In genomic region chr9:120621941-120622340, GRCh38 we compare ENCODE assay signal across 29 cellular contexts.
"Had no signal": no experiment of that assay in that cellular context is flagged by ENCODE, and none has a peak within 500 bp of the region (broad histone marks: within the 10 kb centered on the region; RNA-seq: fewer than 3 reads in every experiment).

No MANE protein-coding gene starts in this region.

- H3K27ac ChIP-seq: brain microvascular endothelial cell, Peyer's patch had no signal

- H3K4me3 Mint-ChIP-seq: activated B cell treated with CpG ODN at 0.5 μM for 24 hours; activated CD4-positive, alpha-beta memory T cell treated with anti-CD3 and anti-CD28 coated beads for 36 hours; activated naive CD4-positive, alpha-beta T cell treated with anti-CD3 and anti-CD28 coated beads, Interleukin-2, amount 10 ng/mL, durations not matched to agents 7 days and 5 days; activated naive CD8-positive, alpha-beta T cell; activated naive CD8-positive, alpha-beta T cell treated with anti-CD3 and anti-CD28 coated beads, Interleukin-2, amount 50 U/mL, for 24 hours; T-cell; T-helper 17 cell had no signal

- H3K9me3 Mint-ChIP-seq: activated B cell treated with CpG ODN at 0.5 μM for 24 hours; activated CD4-positive, alpha-beta memory T cell treated with anti-CD3 and anti-CD28 coated beads for 36 hours; activated naive CD4-positive, alpha-beta T cell treated with anti-CD3 and anti-CD28 coated beads, Interleukin-2, amount 10 ng/mL, durations not matched to agents 7 days and 5 days; activated naive CD8-positive, alpha-beta T cell treated with anti-CD3 and anti-CD28 coated beads, Interleukin-2, amount 50 U/mL, for 24 hours; T-cell had no signal

- H3K36me3 ChIP-seq: brain microvascular endothelial cell, Peyer's patch had no signal

- H3K9me3 ChIP-seq: Peyer's patch had no signal

- H3K27ac Mint-ChIP-seq: activated B cell treated with CpG ODN at 0.5 μM for 24 hours; activated CD4-positive, alpha-beta memory T cell treated with anti-CD3 and anti-CD28 coated beads for 36 hours; activated naive CD4-positive, alpha-beta T cell treated with anti-CD3 and anti-CD28 coated beads, Interleukin-2, amount 10 ng/mL, durations not matched to agents 7 days and 5 days; activated naive CD8-positive, alpha-beta T cell; activated naive CD8-positive, alpha-beta T cell treated with anti-CD3 and anti-CD28 coated beads, Interleukin-2, amount 50 U/mL, for 24 hours; T-helper 17 cell had no signal

- DNase-seq: activated B cell treated with CpG ODN at 0.5 μM for 24 hours; activated CD4-positive, alpha-beta memory T cell treated with anti-CD3 and anti-CD28 coated beads for 36 hours; activated CD4-positive, alpha-beta T cell treated with anti-CD3 and anti-CD28 coated beads for 4 hours; activated CD4-positive, alpha-beta T cell treated with anti-CD3 and anti-CD28 coated beads, Interleukin-2, amount 50 U/mL, for 1 hour; activated CD4-positive, CD25-positive, alpha-beta regulatory T cell treated with anti-CD3 and anti-CD28 coated beads, Interleukin-2, amount 50 U/mL, for 72 hours; activated CD8-positive, alpha-beta memory T cell treated with anti-CD3 and anti-CD28 coated beads, Interleukin-2, amount 50 U/mL, for 48 hours; activated effector memory CD4-positive, alpha-beta T cell treated with Interleukin-2 at 50 U/mL for 16 hours; activated naive CD4-positive, alpha-beta T cell treated with anti-CD3 and anti-CD28 coated beads, Interleukin-2, amount 10 ng/mL, durations not matched to agents 7 days and 5 days; activated naive CD8-positive, alpha-beta T cell treated with anti-CD3 and anti-CD28 coated beads, Interleukin-2, amount 50 U/mL, for 24 hours; activated T-cell treated with anti-CD3 and anti-CD28 coated beads, Interleukin-2, amount 50 U/mL, for 48 hours; anterior cingulate cortex; brain microvascular endothelial cell; central memory CD4-positive, alpha-beta T cell; NCI-H1105; NCI-H1417 treated with DMSO at 0.1 percent for 48 hours; NCI-H187 treated with DMSO at 0.1 percent for 48 hours; NCI-H2081; NCI-H345; NCI-H526; NCI-H748 treated with DMSO at 0.1 percent for 48 hours; NK-92 treated with Interleukin-12 subunit alpha and Interleukin-12 subunit beta, amount 100 ng/mL, for 24 hours; PC-3; Peyer's patch; RPMI8226; SHP77 treated with DMSO at 0.1 percent for 48 hours; T-cell; T-helper 17 cell had no signal

- H3K27me3 Mint-ChIP-seq: activated B cell treated with CpG ODN at 0.5 μM for 24 hours; activated CD4-positive, alpha-beta memory T cell treated with anti-CD3 and anti-CD28 coated beads for 36 hours; activated naive CD4-positive, alpha-beta T cell treated with anti-CD3 and anti-CD28 coated beads, Interleukin-2, amount 10 ng/mL, durations not matched to agents 7 days and 5 days; activated naive CD8-positive, alpha-beta T cell; activated naive CD8-positive, alpha-beta T cell treated with anti-CD3 and anti-CD28 coated beads, Interleukin-2, amount 50 U/mL, for 24 hours; T-cell; T-helper 17 cell had no signal

- ATAC-seq: activated naive CD8-positive, alpha-beta T cell treated with anti-CD3 and anti-CD28 coated beads, Interleukin-2, amount 50 U/mL, for 24 hours; PC-3; SK-N-SH treated with all-trans-retinoic acid at 6 μM for 48 hours; T-cell; T-helper 17 cell had no signal

- H3K27me3 ChIP-seq: brain microvascular endothelial cell, Peyer's patch had no signal

- H3K36me3 Mint-ChIP-seq: activated naive CD8-positive, alpha-beta T cell had no signal

- H3K4me3 ChIP-seq: Peyer's patch had no signal

- H3K4me1 ChIP-seq: Peyer's patch had no signal
